ENCODE assay signal across 1 cellular context in the genomic region with DNA sequence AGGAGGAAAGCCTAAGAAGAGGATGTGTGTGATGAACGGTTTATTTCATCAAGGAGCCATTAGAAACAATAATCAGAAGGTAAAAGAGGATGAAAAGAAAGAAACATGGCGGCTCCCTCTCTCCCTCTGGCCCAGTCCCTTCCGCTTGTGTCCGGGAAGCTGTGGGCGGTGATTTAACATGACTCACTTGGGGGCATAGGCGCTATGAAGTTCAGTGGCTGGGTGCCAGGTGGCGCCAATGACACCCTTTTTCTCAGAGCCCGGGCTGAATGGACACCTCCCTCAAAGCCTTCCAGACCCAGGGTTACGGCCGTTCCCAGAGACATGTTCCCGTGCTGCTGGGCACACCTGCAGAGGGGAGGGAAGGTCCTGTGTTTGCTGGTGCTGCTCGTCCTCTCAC.
TF ChIP-seq lines count a peak whose summit lies in the region.

No MANE protein-coding gene starts in this region.

TF ChIP-seq in GM12878, 131 proteins besides CTCF, POLR2A, EP300 and RAD21 (continued from another document):
- no peak for TF ChIP-seq MYC (IDR thresholded peaks at IDR 0.05; ENCODE audit: insufficient read depth, insufficient read length, insufficient replicate concordance, low read length, severe bottlenecking)
